In genomic region chr21:45528028-45528705, GRCh38 we compare ENCODE assay signal across 16 cellular contexts. TPM values are rescaled to one million over a fixed set of nuclear protein-coding genes. Genes with fewer than 3 reads are reported as not detected.
DNase-seq lines count a peak whose midpoint lies in the region; ATAC-seq and TF ChIP-seq lines count a peak whose summit lies in the region.
"Had no signal": no experiment of that assay in that cellular context is flagged by ENCODE, and none has a peak within 500 bp of the region (broad histone marks: within the 10 kb centered on the region; RNA-seq: fewer than 3 reads in every experiment).

No MANE protein-coding gene starts in this region.

- no peak overlapping the region for H3K4me3 Mint-ChIP-seq in neural crest cell
- H3K4me3 Mint-ChIP-seq: activated naive CD8-positive, alpha-beta T cell treated with anti-CD3 and anti-CD28 coated beads, Interleukin-2, amount 50 U/mL, for 24 hours had no signal

- peaks cover 2% of the 10 kb centered on the region for H3K36me3 Mint-ChIP-seq in neural crest cell (ENCODE audit: low read depth)

- H3K36me3 ChIP-seq in right atrium auricular region (no peaks in the 10 kb centered on the region), upper lobe of left lung (peaks cover 0 to 29% (median 10%) of the 10 kb centered on the region in 4 donors)

- no peak for TF ChIP-seq POLR2A in upper lobe of left lung (IDR thresholded peaks at IDR 0.05)

- no peak for TF ChIP-seq EP300 in upper lobe of left lung (IDR thresholded peaks at IDR 0.05)

- no peaks in the 10 kb centered on the region for H3K9me3 Mint-ChIP-seq in neural crest cell
- H3K9me3 Mint-ChIP-seq: activated naive CD8-positive, alpha-beta T cell treated with anti-CD3 and anti-CD28 coated beads, Interleukin-2, amount 50 U/mL, for 24 hours had no signal

- DNase-seq in Right ventricle myocardium inferior (ENCODE audit: missing footprints) = peak; percentile 30
- DNase-seq in right atrium auricular region (ENCODE audit: low spot score) = no peak
- DNase-seq in left cardiac atrium = peak; percentile 9
- no peak for DNase-seq in neural crest cell (ENCODE audit: low read depth, low spot score)
- peak; percentile 64 to 71 for DNase-seq in upper lobe of left lung
- no peak for DNase-seq in HT-29 (ENCODE audit: low spot score)
- no peak for DNase-seq in NCI-H2107 treated with DMSO at 0.1 percent for 48 hours (lab: John Stamatoyannopoulos, UW; ENCODE audit: unreplicated experiment)
- no peak for DNase-seq in kidney tubule cell (ENCODE audit: low spot score)
- DNase-seq: activated CD4-positive, alpha-beta T cell treated with anti-CD3 and anti-CD28 coated beads for 1 hour; activated naive CD8-positive, alpha-beta T cell treated with anti-CD3 and anti-CD28 coated beads, Interleukin-2, amount 50 U/mL, for 24 hours; activated T-cell treated with anti-CD3 and anti-CD28 coated beads, Interleukin-2, amount 50 U/mL, for 1 hour; caudate nucleus; effector CD8-positive, alpha-beta T cell; NCI-H1417 treated with DMSO at 0.1 percent for 48 hours had no signal

- H3K4me1 Mint-ChIP-seq in neural crest cell = no peaks in the 10 kb centered on the region

- no peak overlapping the region for H3K27ac ChIP-seq in right atrium auricular region
- peak overlapping the region; percentile 21 to 75 (median 66) for H3K27ac ChIP-seq in upper lobe of left lung
- H3K27ac ChIP-seq: heart right ventricle had no signal

- ATAC-seq in Right ventricle myocardium inferior (no peak), left cardiac atrium (no peak), upper lobe of left lung (ENCODE audit: low FRiP score in 2 of 2) (peak in 1 of 2 donors; percentile 52)
- ATAC-seq: activated naive CD8-positive, alpha-beta T cell treated with anti-CD3 and anti-CD28 coated beads, Interleukin-2, amount 50 U/mL, for 24 hours; heart right ventricle had no signal

- TF ChIP-seq CTCF in right atrium auricular region (IDR thresholded peaks at IDR 0.05) (no peak), neural crest cell (conservative IDR thresholded peaks at IDR 0.05) (no peak), upper lobe of left lung (IDR thresholded peaks at IDR 0.05) (no peak)

- intact Hi-C loops in Right ventricle myocardium inferior (cut with DNase I) = no loop called here
- intact Hi-C loops in left cardiac atrium (cut with DNase I) = no loop called here

- H3K9me3 ChIP-seq in right atrium auricular region = no peaks in the 10 kb centered on the region
- H3K9me3 ChIP-seq in upper lobe of left lung = no peaks in the 10 kb centered on the region
- H3K9me3 ChIP-seq: Caco-2, heart right ventricle had no signal

- H3K4me3 ChIP-seq in right atrium auricular region = no peak overlapping the region
- H3K4me3 ChIP-seq in upper lobe of left lung = no peak overlapping the region
- H3K4me3 ChIP-seq: heart right ventricle had no signal

- H3K4me1 ChIP-seq in right atrium auricular region (peaks cover 0 to 10% of the 10 kb centered on the region in 2 donors), upper lobe of left lung (peaks cover 3 to 24% (median 14%) of the 10 kb centered on the region in 4 donors)
- H3K4me1 ChIP-seq: Caco-2 had no signal

- peak overlapping the region; percentile 35 for H3K27ac Mint-ChIP-seq in neural crest cell (ENCODE audit: unreplicated experiment)
- H3K27ac Mint-ChIP-seq: activated naive CD8-positive, alpha-beta T cell treated with anti-CD3 and anti-CD28 coated beads, Interleukin-2, amount 50 U/mL, for 24 hours had no signal

- no peaks in the 10 kb centered on the region for H3K27me3 Mint-ChIP-seq in neural crest cell (ENCODE audit: low read depth)
- H3K27me3 Mint-ChIP-seq: activated naive CD8-positive, alpha-beta T cell treated with anti-CD3 and anti-CD28 coated beads, Interleukin-2, amount 50 U/mL, for 24 hours had no signal

- H3K27me3 ChIP-seq in right atrium auricular region = no peaks in the 10 kb centered on the region
- H3K27me3 ChIP-seq in upper lobe of left lung = no peaks in the 10 kb centered on the region
- H3K27me3 ChIP-seq: heart right ventricle had no signal

- WGBS in upper lobe of left lung, 2 donors = 71 to 85% methylated on average over 17 to 18 of the region's 18 CpGs

RNA-seq across cellular contexts. Expression of gene SLC19A1, which starts 14.1 kb away (rescaled TPM):
- 8.2 TPM for total RNA-seq in Right ventricle myocardium inferior
- total RNA-seq in right atrium auricular region = 1 to 10 TPM; 2.2 to 5.3 TPM
- 1 to 10 TPM; 5.4 to 8.6 TPM for total RNA-seq in left cardiac atrium
- 31.6 and 35.1 TPM in 2 replicates for total RNA-seq in neural crest cell
- total RNA-seq in upper lobe of left lung = 10 to 100 TPM; 36.4 to 75.6 (median 49.9) TPM
- total RNA-seq in HT-29 (2014; rRNA removed; shearing (Covaris generic)) = 56.7 and 67.4 TPM in 2 replicates

Comparison
In these comparisons a context has a peak if more than half of its experiments do, and no peak if none do; other contexts are left out.
1. DNase-seq: peak in Right ventricle myocardium inferior (single experiment), left cardiac atrium (single experiment) and upper lobe of left lung (2 of 2); none in right atrium auricular region (single experiment), neural crest cell (single experiment), HT-29 (single experiment), NCI-H2107 treated with DMSO at 0.1 percent for 48 hours (single experiment) and kidney tubule cell (single experiment).
2. H3K27ac ChIP-seq: peak in upper lobe of left lung (4 of 4); none in right atrium auricular region (0 of 2).